Comparison of ENCODE assay signal across 9 cellular contexts in genomic region chr2:75481041-75481836, GRCh38.
DNase-seq lines count a peak whose midpoint lies in the region; ATAC-seq, FAIRE-seq and TF ChIP-seq lines count a peak whose summit lies in the region.
"Had no signal": no experiment of that assay in that cellular context is flagged by ENCODE, and none has a peak within 500 bp of the region (broad histone marks: within the 10 kb centered on the region; RNA-seq: fewer than 3 reads in every experiment).

No MANE protein-coding gene starts in this region.

- no peaks in the 10 kb centered on the region for H3K27me3 ChIP-seq in K562 (ENCODE audit: control insufficient read depth in 2 of 2, insufficient read depth in 2 of 2, low read length in 2 of 2)

- CTCF ChIA-PET in K562 (lab: Yijun Ruan, JAX; ENCODE audit: low intra/inter-chr PET ratio): no interaction called here

- H3K9me1 ChIP-seq in K562 (ENCODE audit: control insufficient read depth, insufficient read depth, low read length): no peaks in the 10 kb centered on the region

- DNase-seq in NCI-H1694 (lab: John Stamatoyannopoulos, UW) (peak; percentile 9), K562 (ENCODE audit: extremely low read depth in 1 of 4, low spot score in 3 of 4) (peak in 2 of 4 experiments; percentile 7 to 10), neural crest cell (ENCODE audit: low read depth, low spot score) (no peak), NCI-H226 (no peak)
- DNase-seq in stimulated activated CD4-positive, alpha-beta T cell treated with anti-CD3 and anti-CD28 coated beads, Interleukin-1b, Interleukin-23, amount 100 ng/mL, for 48 hours: no peak
- DNase-seq: stimulated activated CD4-positive, alpha-beta T cell treated with anti-CD3 and anti-CD28 coated beads, Interleukin-12 subunit alpha, Interleukin-12 subunit beta, amount 100 ng/mL, for 4 hours had no signal

- peaks cover 11% of the 10 kb centered on the region for H3K4me1 Mint-ChIP-seq in neural crest cell

- 1% methylated on average over 6 of the region's 6 CpGs for WGBS in K562 (ENCODE audit: insufficient coverage, low coverage, missing lambda C conversion rate)

- no peak overlapping the region for H3K4me3 ChIP-seq in K562

- H3K27me3 Mint-ChIP-seq in neural crest cell (ENCODE audit: low read depth): no peaks in the 10 kb centered on the region

- in situ Hi-C loops in K562 (cut with MboI): no loop called here

- no peak overlapping the region for H3K27ac ChIP-seq in K562 (ENCODE audit: extremely low read depth, low read depth, low read length)

- no peak overlapping the region for H3K9ac ChIP-seq in K562 (ENCODE audit: insufficient read depth in 1 of 2, low read depth in 2 of 2, low read length in 2 of 2)

- H3K27ac Mint-ChIP-seq in neural crest cell (ENCODE audit: unreplicated experiment): no peak overlapping the region

- H3K36me3 Mint-ChIP-seq in neural crest cell (ENCODE audit: low read depth): no peaks in the 10 kb centered on the region

- POLR2A ChIA-PET in K562 (lab: Yijun Ruan, JAX): interaction anchor here (0.8 kb wide), 1 partner anchor 420 kb away, joined by 3 read pairs; no protein-coding TSS in a partner anchor

- peaks cover 3% of the 10 kb centered on the region for H3K9me3 Mint-ChIP-seq in neural crest cell

- H3K4me1 ChIP-seq in K562 (replicated peaks in 1 of 2; ENCODE audit: control insufficient read depth in 2 of 2, insufficient read depth in 2 of 2, low read length in 2 of 2): no peaks in the 10 kb centered on the region

- intact Hi-C loops in K562 (cut with micrococcal nuclease): no loop called here

- TF ChIP-seq CTCF in GM12873 (IDR thresholded peaks at IDR 0.05; ENCODE audit: insufficient read depth, low read depth, low read length, missing control alignments): peak; percentile 50
- TF ChIP-seq CTCF in K562 (IDR thresholded peaks at IDR 0.05 in 2 of 3, conservative IDR thresholded peaks at IDR 0.05 in 1 of 3; ENCODE audit: insufficient read depth in 2 of 3, low read depth in 1 of 3, low read length in 3 of 3): peak; percentile 12 to 28 (median 22); a peak in 1 of 6 replicates
- TF ChIP-seq CTCF in neural crest cell (conservative IDR thresholded peaks at IDR 0.05): peak; percentile 50

- TF ChIP-seq POLR2A in K562 (conservative IDR thresholded peaks at IDR 0.05): no peak

- no peak for TF ChIP-seq RAD21 in K562 (CRISPR knock-in tag; conservative IDR thresholded peaks at IDR 0.05 in 1 of 2, IDR thresholded peaks at IDR 0.05 in 1 of 2)

- H3K9me3 ChIP-seq in K562 (replicated peaks; ENCODE audit: control insufficient read depth, insufficient read depth, low read depth, low read length): no peaks in the 10 kb centered on the region

- H3K36me3 ChIP-seq in K562 (ENCODE audit: control insufficient read depth, insufficient read depth, low read length): no peaks in the 10 kb centered on the region

- BruUV-seq in K562 (replicated peaks; lab: Mats Ljungman, UMichigan): no TSS peak

- H3K4me3 Mint-ChIP-seq in neural crest cell: no peak overlapping the region

- FAIRE-seq in K562 (lab: Jason Lieb, UNC): no peak

- H3K79me2 ChIP-seq in K562 (ENCODE audit: control insufficient read depth, insufficient read depth, low read length): no peaks in the 10 kb centered on the region

- H4K20me1 ChIP-seq in K562 (replicated peaks; ENCODE audit: control insufficient read depth, insufficient read depth, low read length): no peaks in the 10 kb centered on the region

- no peak overlapping the region for H2AFZ ChIP-seq in K562 (ENCODE audit: low read depth, low read length)

- no peak overlapping the region for H3K4me2 ChIP-seq in K562 (ENCODE audit: insufficient read depth, low read length)

- ATAC-seq in K562 (peak; percentile 34; the same call in 1 of the 3 replicates), GM18511 (IDR thresholded peaks at IDR 0.05; ENCODE audit: unreplicated experiment) (no peak), HG02981 (IDR thresholded peaks at IDR 0.05; ENCODE audit: unreplicated experiment) (no peak)

- TF ChIP-seq EP300 in K562 (IDR thresholded peaks at IDR 0.05; ENCODE audit: low read length): no peak

TF ChIP-seq in K562, 482 proteins besides CTCF, POLR2A, EP300 and RAD21:
- TF ChIP-seq HNRNPL (IDR thresholded peaks at IDR 0.05; ENCODE audit: low read depth, low read length) (no peak), HNRNPH1 (optimal IDR thresholded peaks at IDR 0.05; ENCODE audit: low read depth, low read length) (no peak)
